In genomic region chr11:68374531-68374930, GRCh38 we compare ENCODE assay signal across 11 cellular contexts.
DNase-seq lines count a peak whose midpoint lies in the region; ATAC-seq and TF ChIP-seq lines count a peak whose summit lies in the region.
"Had no signal": no experiment of that assay in that cellular context is flagged by ENCODE, and none has a peak within 500 bp of the region (broad histone marks: within the 10 kb centered on the region; RNA-seq: fewer than 3 reads in every experiment).

No MANE protein-coding gene starts in this region.

- H2AFZ ChIP-seq in SK-N-SH (ENCODE audit: low read depth): no peak overlapping the region

- H3K27ac ChIP-seq in BLaER1 treated with 17β-estradiol and CSF1 and Interleukin-3, amounts not matched to agents 10 nM and 100 nM: peak overlapping the region in 4 of 11 experiments; percentile 40 to 61 (median 52); a peak in 5 of 22 replicates
- H3K27ac ChIP-seq in SK-N-SH (ENCODE audit: low read depth in 2 of 2, low read length in 1 of 2): peak overlapping the region; percentile 72 to 100; a peak in 3 of 4 replicates
- H3K27ac ChIP-seq in right cardiac atrium (ENCODE audit: low read length): peak overlapping the region; percentile 9
- H3K27ac ChIP-seq in gastrocnemius medialis: peak overlapping the region in 3 of 4 donors; percentile 50 to 77 (median 56)
- H3K27ac ChIP-seq: KMS-11, neutrophil had no signal

- intact Hi-C loops in right cardiac atrium (cut with DNase I) (loop anchor here in 3 of 4 donors (5.0 to 10.0 kb wide), 3 partner anchors 42 to 62 kb away; partner anchors contain the start of gene LRP5 (in 2 of the 3)), gastrocnemius medialis (cut with DNase I; ENCODE audit: low total_unique reads) (no loop called here)

- H3K4me3 ChIP-seq in BLaER1 treated with 17β-estradiol and CSF1 and Interleukin-3, amounts not matched to agents 10 nM and 100 nM: peak overlapping the region in 5 of 10 experiments; percentile 24 to 48 (median 28); a peak in 5 of 20 replicates
- H3K4me3 ChIP-seq in SK-N-SH (ENCODE audit: low read depth in 2 of 2, low read length in 1 of 2): no peak overlapping the region
- H3K4me3 ChIP-seq in right cardiac atrium (ENCODE audit: low read length): no peak overlapping the region
- H3K4me3 ChIP-seq in gastrocnemius medialis: peak overlapping the region; percentile 8 to 46 (median 28)

- POLR2A ChIA-PET in SK-N-SH (lab: Yijun Ruan, JAX): interaction anchor here (1.0 to 2.6 kb wide), 9 partner anchors 8 to 375 kb away, joined by 3 to 16 read pairs (median 4); partner anchors contain the start of gene C11orf24

- peaks cover 0 to 24% (median 3%) of the 10 kb centered on the region in 11 experiments; a peak in 5 of 22 replicates for H3K36me3 ChIP-seq in BLaER1 treated with 17β-estradiol and CSF1 and Interleukin-3, amounts not matched to agents 10 nM and 100 nM
- H3K36me3 ChIP-seq in SK-N-SH (replicated peaks in 1 of 2; ENCODE audit: control insufficient read depth in 1 of 2, insufficient read depth in 2 of 2, low read length in 1 of 2): no peaks in the 10 kb centered on the region
- no peaks in the 10 kb centered on the region for H3K36me3 ChIP-seq in gastrocnemius medialis
- H3K36me3 ChIP-seq: brain microvascular endothelial cell, neutrophil had no signal

- peaks cover 4 to 100% (median 91%) of the 10 kb centered on the region in 11 experiments; a peak in 19 of 22 replicates for H4K20me1 ChIP-seq in BLaER1 treated with 17β-estradiol and CSF1 and Interleukin-3, amounts not matched to agents 10 nM and 100 nM
- no peaks in the 10 kb centered on the region for H4K20me1 ChIP-seq in SK-N-SH (ENCODE audit: insufficient read depth)

- DNase-seq in SK-N-SH: no peak
- no peak for DNase-seq in right cardiac atrium
- no peak for DNase-seq in gastrocnemius medialis
- DNase-seq in globus pallidus (ENCODE audit: low spot score): no peak
- no peak for DNase-seq in NK-92 (lab: John Stamatoyannopoulos, UW; ENCODE audit: unreplicated experiment)
- DNase-seq in activated naive CD4-positive, alpha-beta T cell treated with Interleukin-2 at 50 U/mL for 16 hours: no peak
- DNase-seq in NCI-H146 treated with DMSO at 0.1 percent for 48 hours (lab: John Stamatoyannopoulos, UW; ENCODE audit: unreplicated experiment): no peak
- DNase-seq: brain microvascular endothelial cell had no signal

- WGBS in SK-N-SH (ENCODE audit: low lambda C conversion rate): 54% methylated on average over 11 of the region's 12 CpGs
- 40% methylated on average over 12 of the region's 12 CpGs for WGBS in right cardiac atrium

- peaks cover 0 to 32% (median 0%) of the 10 kb centered on the region in 11 experiments; a peak in 6 of 22 replicates for H3K27me3 ChIP-seq in BLaER1 treated with 17β-estradiol and CSF1 and Interleukin-3, amounts not matched to agents 10 nM and 100 nM
- H3K27me3 ChIP-seq in SK-N-SH (ENCODE audit: insufficient read depth) (no peaks in the 10 kb centered on the region), right cardiac atrium (ENCODE audit: control insufficient read depth, insufficient read depth) (no peaks in the 10 kb centered on the region), gastrocnemius medialis (no peaks in the 10 kb centered on the region)
- H3K27me3 ChIP-seq: brain microvascular endothelial cell had no signal

- CTCF ChIA-PET in SK-N-SH (lab: Yijun Ruan, JAX): interaction anchor here (1.0 to 5.4 kb wide), 10 partner anchors 10 to 117 kb away, joined by 3 to 34 read pairs (median 5); partner anchors contain the start of gene LRP5

- H3K79me2 ChIP-seq in SK-N-SH (ENCODE audit: insufficient read depth): no peaks in the 10 kb centered on the region

- no peak for ATAC-seq in right cardiac atrium
- peak in 1 of 2 donors; percentile 13 for ATAC-seq in gastrocnemius medialis

- H3K9me2 ChIP-seq in SK-N-SH: no peaks in the 10 kb centered on the region

- in situ Hi-C loops in gastrocnemius medialis (cut with MboI; ENCODE audit: low sequenced_read_pairs in 4 of 4): no loop called here

- TF ChIP-seq EP300 in SK-N-SH (IDR thresholded peaks at IDR 0.05; ENCODE audit: borderline replicate concordance in 1 of 2, low read depth in 1 of 2, low read length in 1 of 2): no peak

- H3K4me1 ChIP-seq in BLaER1 treated with 17β-estradiol and CSF1 and Interleukin-3, amounts not matched to agents 10 nM and 100 nM: peaks cover 73 to 100% (median 100%) of the 10 kb centered on the region in 10 experiments
- H3K4me1 ChIP-seq in SK-N-SH (ENCODE audit: control insufficient read depth in 1 of 2, insufficient read depth in 2 of 2, low read depth in 1 of 2, low read length in 1 of 2) (peaks cover 23 to 87% of the 10 kb centered on the region in 2 experiments), right cardiac atrium (ENCODE audit: control insufficient read depth, insufficient read depth, low read length) (peaks cover 25% of the 10 kb centered on the region), gastrocnemius medialis (peaks cover 64 to 67% of the 10 kb centered on the region in 2 donors)

- no peak for TF ChIP-seq POLR2A in gastrocnemius medialis (IDR thresholded peaks at IDR 0.05)

- peak overlapping the region; percentile 85 to 98 (median 90) for H3K4me2 ChIP-seq in BLaER1 treated with 17β-estradiol and CSF1 and Interleukin-3, amounts not matched to agents 10 nM and 100 nM
- H3K4me2 ChIP-seq in SK-N-SH: peak overlapping the region; percentile 70; the same call in 1 of the 2 replicates
- H3K4me2 ChIP-seq: KMS-11 had no signal

- no peak for TF ChIP-seq RAD21 in SK-N-SH (IDR thresholded peaks at IDR 0.05; ENCODE audit: low read length)

- TF ChIP-seq CTCF in SK-N-SH (IDR thresholded peaks at IDR 0.05): no peak
- no peak for TF ChIP-seq CTCF in gastrocnemius medialis (IDR thresholded peaks at IDR 0.05 in 4 of 5, conservative IDR thresholded peaks at IDR 0.05 in 1 of 5)

- H3F3A ChIP-seq in SK-N-SH (replicated peaks; ENCODE audit: insufficient read depth): no peaks in the 10 kb centered on the region

- H3K9ac ChIP-seq in BLaER1 treated with 17β-estradiol and CSF1 and Interleukin-3, amounts not matched to agents 10 nM and 100 nM: peak overlapping the region in 5 of 11 experiments; percentile 23 to 72 (median 62); a peak in 11 of 22 replicates
- no peak overlapping the region for H3K9ac ChIP-seq in SK-N-SH
- H3K9ac ChIP-seq: KMS-11 had no signal

- no peaks in the 10 kb centered on the region for H3K9me3 ChIP-seq in BLaER1 treated with 17β-estradiol and CSF1 and Interleukin-3, amounts not matched to agents 10 nM and 100 nM (replicated peaks in 1 of 11)
- H3K9me3 ChIP-seq in SK-N-SH: no peaks in the 10 kb centered on the region
- no peaks in the 10 kb centered on the region for H3K9me3 ChIP-seq in right cardiac atrium (ENCODE audit: control insufficient read depth, low read length)
- no peaks in the 10 kb centered on the region for H3K9me3 ChIP-seq in gastrocnemius medialis
- H3K9me3 ChIP-seq: neutrophil had no signal

TF ChIP-seq in SK-N-SH, 30 proteins besides CTCF, POLR2A, EP300 and RAD21 (continues in another document):
- TF ChIP-seq SIN3A (IDR thresholded peaks at IDR 0.05; ENCODE audit: borderline replicate concordance, low read depth, low read length) (no peak), TCF12 (IDR thresholded peaks at IDR 0.05) (no peak), IRF3 (IDR thresholded peaks at IDR 0.05; ENCODE audit: low read depth, low read length) (no peak), MEF2A (IDR thresholded peaks at IDR 0.05; ENCODE audit: borderline replicate concordance, low read depth) (no peak), MAX (IDR thresholded peaks at IDR 0.05; ENCODE audit: low read depth) (no peak), YY1 (IDR thresholded peaks at IDR 0.05; ENCODE audit: low read depth) (no peak), ZBTB33 (IDR thresholded peaks at IDR 0.05; ENCODE audit: borderline replicate concordance, low read depth) (no peak), RXRA (IDR thresholded peaks at IDR 0.05; ENCODE audit: borderline replicate concordance, low read depth) (no peak), JUND (IDR thresholded peaks at IDR 0.05) (no peak), PBX3 (IDR thresholded peaks at IDR 0.05) (no peak), FOSL2 (IDR thresholded peaks at IDR 0.05; ENCODE audit: borderline replicate concordance, low read depth) (no peak), GABPA (IDR thresholded peaks at IDR 0.05; ENCODE audit: low read depth) (no peak)

Comparison
In these comparisons a context has a peak if more than half of its experiments do, and no peak if none do; other contexts are left out.
1. H3K4me3 ChIP-seq: peak in gastrocnemius medialis (4 of 4); none in SK-N-SH (0 of 2) and right cardiac atrium (single experiment).